ENCODE assay signal across 8 cellular contexts in the genomic region with DNA sequence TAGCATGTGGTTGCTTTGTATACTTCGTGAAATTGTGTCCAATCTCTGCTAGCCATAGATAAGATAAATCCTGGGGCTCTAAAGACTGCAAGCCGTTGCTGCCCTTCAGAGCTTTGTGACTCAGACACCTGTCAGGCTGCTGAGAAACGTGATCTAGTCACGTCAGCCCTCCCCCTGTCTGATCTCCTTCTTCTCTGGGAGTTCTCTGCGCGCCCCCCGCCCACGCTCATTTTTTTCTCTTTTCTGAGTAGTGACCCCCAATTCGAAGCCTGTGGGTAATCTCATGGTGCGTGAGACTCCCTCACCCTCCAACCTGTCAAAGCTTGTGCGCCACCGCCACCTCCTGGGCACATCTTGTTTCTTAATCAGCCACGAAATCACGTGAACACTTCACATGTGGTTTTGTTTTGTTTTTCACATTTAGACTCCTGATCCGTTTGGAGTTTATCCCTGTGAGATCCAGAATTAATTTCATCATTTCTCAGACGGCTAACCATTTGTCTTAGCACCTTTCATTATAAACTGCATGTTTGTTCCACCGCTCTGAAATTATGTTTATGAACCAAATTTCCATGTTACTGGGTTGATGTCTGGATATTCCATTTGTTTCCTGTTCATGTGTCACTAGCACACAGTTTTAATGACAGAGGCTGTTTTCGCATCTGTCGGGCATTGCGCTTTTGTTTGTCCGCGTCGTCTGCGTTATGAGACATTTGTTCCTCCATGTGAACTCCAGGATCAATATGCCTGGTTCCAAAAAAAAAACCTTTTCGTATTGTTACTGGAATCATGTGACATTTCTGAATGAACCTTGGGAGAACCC. TPM values are rescaled to one million over a fixed set of nuclear protein-coding genes. Genes with fewer than 3 reads are reported as not detected.
DNase-seq lines count a peak whose midpoint lies in the region; ATAC-seq and TF ChIP-seq lines count a peak whose summit lies in the region.

No MANE protein-coding gene starts in this region.

- peak; percentile 58 for TF ChIP-seq CTCF in fibroblast of mammary gland (conservative IDR thresholded peaks at IDR 0.05; ENCODE audit: control insufficient read depth, insufficient read depth, low read depth, low read length)

- H3K4me1 ChIP-seq in HUES6 (ENCODE audit: control insufficient read depth, insufficient read depth, low read length): no peaks in the 10 kb centered on the region
- peaks cover 5 to 10% of the 10 kb centered on the region in 2 donors for H3K4me1 ChIP-seq in naive thymus-derived CD4-positive, alpha-beta T cell (ENCODE audit: control insufficient read depth in 2 of 2, insufficient read depth in 2 of 2, low read length in 2 of 2)

- peak overlapping the region; percentile 69 for H3K4me3 Mint-ChIP-seq in activated T-helper 17 cell treated with anti-CD3 and anti-CD28 coated beads, Interleukin-2, amount 50 U/mL, for 72 hours
- peak overlapping the region; percentile 68 to 96 (median 92) for H3K4me3 Mint-ChIP-seq in naive thymus-derived CD4-positive, alpha-beta T cell

- peak; percentile 29 for DNase-seq in DMS79 treated with DMSO at 0.1 percent for 48 hours (lab: John Stamatoyannopoulos, UW)
- DNase-seq in RKO (ENCODE audit: low spot score): peak; percentile 80
- peak; percentile 78 for DNase-seq in fibroblast of mammary gland (ENCODE audit: low read depth)
- peak; percentile 61 to 83 (median 80) for DNase-seq in naive thymus-derived CD4-positive, alpha-beta T cell
- DNase-seq in stimulated activated CD8-positive, alpha-beta memory T cell treated with anti-CD3 and anti-CD28 coated beads, Interleukin-7, amount 100 ng/mL, for 4 hours (ENCODE audit: low read depth in 2 of 2): peak; percentile 86 to 89

- H3K27me3 ChIP-seq in HUES6 (ENCODE audit: control insufficient read depth, insufficient read depth, low read length): no peaks in the 10 kb centered on the region; the same call in 1 of the 2 replicates
- H3K27me3 ChIP-seq in naive thymus-derived CD4-positive, alpha-beta T cell (ENCODE audit: control insufficient read depth in 2 of 2, insufficient read depth in 2 of 2, low read length in 2 of 2): no peaks in the 10 kb centered on the region

- no peak overlapping the region for H3K27ac ChIP-seq in HUES6 (ENCODE audit: low read depth, low read length)
- H3K27ac ChIP-seq in naive thymus-derived CD4-positive, alpha-beta T cell (ENCODE audit: low read depth, low read length): peak overlapping the region; percentile 99

- H3K4me1 Mint-ChIP-seq in activated T-helper 17 cell treated with anti-CD3 and anti-CD28 coated beads, Interleukin-2, amount 50 U/mL, for 72 hours: peaks cover 10% of the 10 kb centered on the region
- H3K4me1 Mint-ChIP-seq in naive thymus-derived CD4-positive, alpha-beta T cell: peaks cover 9 to 38% (median 29%) of the 10 kb centered on the region in 7 donors

- peak overlapping the region; percentile 92 for H3K9ac ChIP-seq in HUES6 (ENCODE audit: low read length)

- H3K9me3 Mint-ChIP-seq in activated T-helper 17 cell treated with anti-CD3 and anti-CD28 coated beads, Interleukin-2, amount 50 U/mL, for 72 hours: no peaks in the 10 kb centered on the region
- no peaks in the 10 kb centered on the region for H3K9me3 Mint-ChIP-seq in naive thymus-derived CD4-positive, alpha-beta T cell

- H3K27me3 Mint-ChIP-seq in activated T-helper 17 cell treated with anti-CD3 and anti-CD28 coated beads, Interleukin-2, amount 50 U/mL, for 72 hours: no peaks in the 10 kb centered on the region
- H3K27me3 Mint-ChIP-seq in naive thymus-derived CD4-positive, alpha-beta T cell: no peaks in the 10 kb centered on the region

- intact Hi-C loops in naive thymus-derived CD4-positive, alpha-beta T cell (cut with micrococcal nuclease): loop anchor here (1.0 to 5.0 kb wide), 24 partner anchors 15 to 774 kb away; a partner anchor contains a TSS

- H3K4me3 ChIP-seq in HUES6 (ENCODE audit: low read depth, low read length): peak overlapping the region; percentile 98
- peak overlapping the region; percentile 86 for H3K4me3 ChIP-seq in fibroblast of mammary gland (ENCODE audit: control insufficient read depth, low read depth, low read length)
- peak overlapping the region; percentile 56 for H3K4me3 ChIP-seq in naive thymus-derived CD4-positive, alpha-beta T cell (ENCODE audit: low read length)

- peak overlapping the region; percentile 42 for H3K27ac Mint-ChIP-seq in activated T-helper 17 cell treated with anti-CD3 and anti-CD28 coated beads, Interleukin-2, amount 50 U/mL, for 72 hours
- H3K27ac Mint-ChIP-seq in naive thymus-derived CD4-positive, alpha-beta T cell: peak overlapping the region; percentile 68 to 99 (median 86)

- peaks cover 5% of the 10 kb centered on the region for H3K36me3 Mint-ChIP-seq in activated T-helper 17 cell treated with anti-CD3 and anti-CD28 coated beads, Interleukin-2, amount 50 U/mL, for 72 hours (ENCODE audit: low read depth)
- H3K36me3 Mint-ChIP-seq in naive thymus-derived CD4-positive, alpha-beta T cell: peaks cover 2 to 4% (median 2%) of the 10 kb centered on the region in 5 donors

- POLR2A ChIA-PET in naive thymus-derived CD4-positive, alpha-beta T cell (lab: Charles Lee): interaction anchor here (0.7 to 2.7 kb wide), 7 partner anchors 24 to 405 kb away, joined by 3 to 13 read pairs (median 5); a partner anchor contains a TSS

- CTCF ChIA-PET in naive thymus-derived CD4-positive, alpha-beta T cell (lab: Charles Lee): interaction anchor here (0.7 to 1.4 kb wide), 7 partner anchors 73 to 515 kb away, joined by 3 to 8 read pairs (median 4); no protein-coding TSS in a partner anchor

- ATAC-seq in activated T-helper 17 cell treated with anti-CD3 and anti-CD28 coated beads, Interleukin-2, amount 50 U/mL, for 72 hours (replicated peaks): peak; percentile 70
- peak; percentile 82 for ATAC-seq in naive thymus-derived CD4-positive, alpha-beta T cell
- no peak for ATAC-seq in HG03378 (IDR thresholded peaks at IDR 0.05; ENCODE audit: unreplicated experiment)

- no peaks in the 10 kb centered on the region for H3K9me3 ChIP-seq in HUES6 (ENCODE audit: control insufficient read depth, insufficient read depth, low read depth, low read length)
- H3K9me3 ChIP-seq in naive thymus-derived CD4-positive, alpha-beta T cell (ENCODE audit: control insufficient read depth in 2 of 3, low read length in 3 of 3): no peaks in the 10 kb centered on the region

- peaks cover 15% of the 10 kb centered on the region for H3K36me3 ChIP-seq in HUES6 (ENCODE audit: control insufficient read depth, insufficient read depth, low read length)
- peaks cover 0 to 17% (median 0%) of the 10 kb centered on the region in 3 experiments for H3K36me3 ChIP-seq in naive thymus-derived CD4-positive, alpha-beta T cell (ENCODE audit: control insufficient read depth in 2 of 3, insufficient read depth in 3 of 3, low read length in 3 of 3)

RNA-seq across cellular contexts. Expression of a gene that starts 1.0 kb away (rescaled TPM):
- 1 to 10 TPM; 5.5 to 8.7 TPM for total RNA-seq in activated T-helper 17 cell treated with anti-CD3 and anti-CD28 coated beads, Interleukin-2, amount 50 U/mL, for 72 hours
- total RNA-seq in naive thymus-derived CD4-positive, alpha-beta T cell: 10 to 100 TPM in 2 of 5 experiments, 1 to 10 TPM in 3; 6.0 to 13.5 (median 6.5) TPM
- 1 to 10 TPM; 4.0 to 6.8 TPM for polyA plus RNA-seq in naive thymus-derived CD4-positive, alpha-beta T cell

RNA-seq across cellular contexts. Expression of a gene that starts 16.2 kb away (rescaled TPM):
- under 1 TPM; 0.34 to 0.65 TPM for total RNA-seq in activated T-helper 17 cell treated with anti-CD3 and anti-CD28 coated beads, Interleukin-2, amount 50 U/mL, for 72 hours
- 1 to 10 TPM; 1.1 to 4.4 (median 2.8) TPM for total RNA-seq in naive thymus-derived CD4-positive, alpha-beta T cell
- polyA plus RNA-seq in naive thymus-derived CD4-positive, alpha-beta T cell: under 1 TPM; 0.33 to 0.55 TPM

RNA-seq across cellular contexts. Expression of a gene that starts 45.0 kb away (rescaled TPM):
- total RNA-seq in activated T-helper 17 cell treated with anti-CD3 and anti-CD28 coated beads, Interleukin-2, amount 50 U/mL, for 72 hours: under 1 TPM; 0.15 to 0.37 TPM
- not detected for total RNA-seq in naive thymus-derived CD4-positive, alpha-beta T cell
- polyA plus RNA-seq in naive thymus-derived CD4-positive, alpha-beta T cell: not detected

Comparison
In these comparisons a context has a peak if more than half of its experiments do, and no peak if none do; other contexts are left out.
1. DNase-seq: peak in every context shown above with its lines; median percentile 88 in stimulated activated CD8-positive, alpha-beta memory T cell treated with anti-CD3 and anti-CD28 coated beads, Interleukin-7, amount 100 ng/mL, for 4 hours; 80 in RKO; 80 in naive thymus-derived CD4-positive, alpha-beta T cell; 78 in fibroblast of mammary gland; 29 in DMS79 treated with DMSO at 0.1 percent for 48 hours.